ENCODE assay signal across 21 cellular contexts in the genomic region with DNA sequence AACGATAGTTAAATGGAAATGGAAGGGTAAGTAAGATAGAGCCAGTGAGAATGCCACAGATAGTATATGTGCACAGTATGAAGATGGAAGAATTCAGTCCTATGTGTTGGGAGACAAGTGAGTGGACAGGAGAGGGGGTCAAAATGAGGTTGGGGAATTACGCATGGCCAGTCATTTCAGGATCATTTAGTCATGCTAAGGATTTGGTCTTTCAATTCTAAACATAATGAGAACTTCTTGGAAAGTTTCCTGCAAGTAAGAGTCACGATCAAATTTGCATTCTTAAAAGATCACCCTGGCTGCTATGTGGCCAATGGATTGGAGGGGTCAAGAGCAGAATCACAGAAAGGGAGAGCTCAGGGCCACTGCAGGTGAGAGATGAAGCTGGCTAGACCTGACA.
DNase-seq lines count a peak whose midpoint lies in the region; ATAC-seq lines count a peak whose summit lies in the region.
"Had no signal": no experiment of that assay in that cellular context is flagged by ENCODE, and none has a peak within 500 bp of the region (broad histone marks: within the 10 kb centered on the region; RNA-seq: fewer than 3 reads in every experiment).

No MANE protein-coding gene starts in this region.

- DNase-seq in EL (peak; percentile 57), astrocyte of the hippocampus (ENCODE audit: low read depth, low spot score) (peak; percentile 77), non-pigmented ciliary epithelial cell (ENCODE audit: low read depth) (peak; percentile 67), OCI-M2 (lab: John Stamatoyannopoulos, UW; ENCODE audit: unreplicated experiment) (no peak), NCI-H2107 treated with DMSO at 0.1 percent for 48 hours (lab: John Stamatoyannopoulos, UW; ENCODE audit: unreplicated experiment) (no peak), DMS79 treated with DMSO at 0.1 percent for 48 hours (lab: John Stamatoyannopoulos, UW) (no peak)
- DNase-seq: activated CD4-positive, alpha-beta T cell treated with anti-CD3 and anti-CD28 coated beads for 1 hour; activated CD8-positive, alpha-beta T cell treated with anti-CD3 and anti-CD28 coated beads, Interleukin-2, amount 10 ng/mL, durations not matched to agents 7 days and 5 days; esophagus squamous epithelium; H9; mammary epithelial cell; MM.1S; NCI-H1436; NCI-H510A treated with DMSO at 0.1 percent for 48 hours; SIG-M5; stimulated activated naive CD8-positive, alpha-beta T cell treated with anti-CD3 and anti-CD28 coated beads, Interleukin-15, amount 100 ng/mL, for 72 hours; T-cell; tibial artery had no signal

- ATAC-seq in HG02588 (IDR thresholded peaks at IDR 0.05; ENCODE audit: unreplicated experiment) (peak; percentile 55), HG02678 (IDR thresholded peaks at IDR 0.05; ENCODE audit: unreplicated experiment) (no peak)
- ATAC-seq: activated CD8-positive, alpha-beta T cell treated with anti-CD3 and anti-CD28 coated beads, Interleukin-2, amount 10 ng/mL, durations not matched to agents 7 days and 5 days; K562; stimulated activated naive CD8-positive, alpha-beta T cell treated with anti-CD3 and anti-CD28 coated beads, Interleukin-15, amount 100 ng/mL, for 72 hours; T-cell had no signal

Comparison
In these comparisons a context has a peak if more than half of its experiments do, and no peak if none do; other contexts are left out.
1. DNase-seq: peak in EL (single experiment), astrocyte of the hippocampus (single experiment) and non-pigmented ciliary epithelial cell (single experiment); none in OCI-M2 (single experiment), NCI-H2107 treated with DMSO at 0.1 percent for 48 hours (single experiment) and DMS79 treated with DMSO at 0.1 percent for 48 hours (single experiment).